In genomic region chr10:132961420-132961803, GRCh38 we compare ENCODE assay signal across 19 cellular contexts. TPM values are rescaled to one million over a fixed set of nuclear protein-coding genes. Genes with fewer than 3 reads are reported as not detected.
DNase-seq lines count a peak whose midpoint lies in the region; FAIRE-seq and TF ChIP-seq lines count a peak whose summit lies in the region.
"Had no signal": no experiment of that assay in that cellular context is flagged by ENCODE, and none has a peak within 500 bp of the region (broad histone marks: within the 10 kb centered on the region; RNA-seq: fewer than 3 reads in every experiment).

No MANE protein-coding gene starts in this region.

- H3K27me3 ChIP-seq in OCI-LY3 (ENCODE audit: low read depth, low read length) = no peaks in the 10 kb centered on the region
- H3K27me3 ChIP-seq: body of pancreas had no signal

- FAIRE-seq in frontal cortex (lab: Jason Lieb, UNC) = no peak
- FAIRE-seq: A549, HTR-8/SVneo had no signal

- H3K4me2 ChIP-seq in OCI-LY3 (ENCODE audit: low read length) = peak overlapping the region; percentile 64; the same call in 1 of the 2 replicates

- H3K9me3 ChIP-seq in OCI-LY3 (ENCODE audit: insufficient read depth, low read length) = no peaks in the 10 kb centered on the region
- H3K9me3 ChIP-seq: A549, body of pancreas, gastroesophageal sphincter, left ventricle myocardium inferior had no signal

- no peak overlapping the region for H2AFZ ChIP-seq in OCI-LY3 (ENCODE audit: low read depth, low read length)

- peak; percentile 12 for DNase-seq in activated CD8-positive, alpha-beta memory T cell treated with anti-CD3 and anti-CD28 coated beads, Interleukin-2, amount 50 U/mL, for 4 hours
- DNase-seq in activated CD8-positive, alpha-beta memory T cell treated with anti-CD3 and anti-CD28 coated beads, Interleukin-2, amount 50 U/mL, for 48 hours = no peak
- peak; percentile 42 for DNase-seq in islet precursor cell
- DNase-seq in progenitor cell of endocrine pancreas (ENCODE audit: low spot score, unreplicated experiment) = no peak
- no peak for DNase-seq in cortex of kidney (lab: John Stamatoyannopoulos, UW)
- no peak for DNase-seq in frontal cortex (ENCODE audit: low spot score in 2 of 2)
- DNase-seq in superior temporal gyrus (ENCODE audit: extremely low spot score) = no peak
- DNase-seq: T1000 had no signal

- no peaks in the 10 kb centered on the region for H3K36me3 ChIP-seq in OCI-LY3 (replicated peaks; ENCODE audit: low read depth, low read length)
- H3K36me3 ChIP-seq: gastroesophageal sphincter, left ventricle myocardium inferior had no signal

- H3K4me1 ChIP-seq in OCI-LY3 (ENCODE audit: low read length) = peaks cover 12% of the 10 kb centered on the region
- H3K4me1 ChIP-seq: A549 had no signal

- H3K79me2 ChIP-seq in OCI-LY3 (ENCODE audit: low read length) = no peaks in the 10 kb centered on the region

- no peaks in the 10 kb centered on the region for H3K9me3 Mint-ChIP-seq in progenitor cell of endocrine pancreas (ENCODE audit: low read depth)
- H3K9me3 Mint-ChIP-seq: activated naive CD4-positive, alpha-beta T cell treated with anti-CD3 and anti-CD28 coated beads, Interleukin-2, amount 50 U/mL, for 72 hours; dendritic cell treated with granulocyte-macrophage colony-stimulating factor and Interleukin-4, amounts not matched to agents 40 ng/mL and 50 ng/mL, for 4 days had no signal

- H3K4me3 Mint-ChIP-seq in progenitor cell of endocrine pancreas (ENCODE audit: low read depth) = peak overlapping the region; percentile 79

- no peaks in the 10 kb centered on the region for H4K20me1 ChIP-seq in OCI-LY3 (ENCODE audit: insufficient read depth, low read length)

- H3K27ac Mint-ChIP-seq in progenitor cell of endocrine pancreas = no peak overlapping the region

- no peak overlapping the region for H3K4me3 ChIP-seq in OCI-LY3 (ENCODE audit: low read length)

- H3K27me3 Mint-ChIP-seq in progenitor cell of endocrine pancreas = peaks cover 23% of the 10 kb centered on the region

- H3K4me1 Mint-ChIP-seq in progenitor cell of endocrine pancreas (ENCODE audit: low read depth) = peaks cover 9% of the 10 kb centered on the region

- H3K9ac ChIP-seq in OCI-LY3 (ENCODE audit: low read length) = no peak overlapping the region

- H3K27ac ChIP-seq in OCI-LY3 (ENCODE audit: low read length) = no peak overlapping the region
- H3K27ac ChIP-seq: A549, C4-2B, gastroesophageal sphincter had no signal

- TF ChIP-seq CTCF in OCI-LY3 (IDR thresholded peaks at IDR 0.05; ENCODE audit: low read depth, low read length) (no peak), progenitor cell of endocrine pancreas (IDR thresholded peaks at IDR 0.05; ENCODE audit: unreplicated experiment) (no peak)

- no peaks in the 10 kb centered on the region for H3K36me3 Mint-ChIP-seq in progenitor cell of endocrine pancreas (ENCODE audit: insufficient read depth)
- H3K36me3 Mint-ChIP-seq: activated CD8-positive, alpha-beta memory T cell treated with anti-CD3 and anti-CD28 coated beads, Interleukin-2, amount 10 ng/mL, durations not matched to agents 7 days and 5 days had no signal

RNA-seq across cellular contexts. Expression of gene CFAP46, which starts 19.0 kb away (rescaled TPM):
- total RNA-seq in progenitor cell of endocrine pancreas (12.5 and 15.4 TPM in 2 replicates), frontal cortex (2.0 TPM)
- total RNA-seq: activated CD8-positive, alpha-beta memory T cell treated with anti-CD3 and anti-CD28 coated beads, Interleukin-2, amount 10 ng/mL, durations not matched to agents 7 days and 5 days; LHCN-M2 had no signal

Comparison
In these comparisons a context has a peak if more than half of its experiments do, and no peak if none do; other contexts are left out.
1. DNase-seq: peak in activated CD8-positive, alpha-beta memory T cell treated with anti-CD3 and anti-CD28 coated beads, Interleukin-2, amount 50 U/mL, for 4 hours (single experiment) and islet precursor cell (single experiment); none in activated CD8-positive, alpha-beta memory T cell treated with anti-CD3 and anti-CD28 coated beads, Interleukin-2, amount 50 U/mL, for 48 hours (single experiment), progenitor cell of endocrine pancreas (single experiment), cortex of kidney (single experiment), frontal cortex (0 of 2) and superior temporal gyrus (single experiment).